In the genomic region with DNA sequence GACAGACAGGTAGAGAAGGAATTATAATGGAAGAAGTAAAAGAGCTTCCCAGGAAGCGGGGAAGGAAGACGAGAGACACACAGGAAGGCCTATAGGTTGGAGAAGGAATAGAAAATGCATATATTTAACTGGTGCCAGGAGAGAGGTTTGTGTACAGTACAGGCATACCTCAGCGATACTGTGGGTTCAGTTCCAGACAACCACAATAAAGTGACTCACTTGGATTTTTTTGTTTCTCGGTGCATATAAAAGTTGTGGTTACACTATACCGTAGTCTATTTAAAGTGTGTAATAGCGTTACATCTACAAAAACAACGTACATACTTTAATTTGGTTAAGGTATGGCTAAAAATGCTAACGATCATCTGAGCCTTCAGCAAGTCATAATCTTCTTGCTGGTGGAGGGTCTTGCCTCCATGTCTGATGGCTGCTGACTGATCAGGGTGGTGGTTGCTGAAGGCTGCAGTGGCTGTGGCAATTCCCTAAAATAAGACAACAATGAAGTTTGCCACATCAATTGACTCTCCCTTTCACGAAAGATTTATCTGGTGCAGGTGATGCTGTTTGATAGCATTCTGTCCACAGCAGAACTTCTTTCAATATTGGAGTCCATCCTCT, we compare ENCODE assay signal across 12 cellular contexts. TPM values are rescaled to one million over a fixed set of nuclear protein-coding genes. Genes with fewer than 3 reads are reported as not detected.
A peak's percentile ranks its signal among the peaks of the same experiment; 100 is the strongest.
DNase-seq lines count a peak whose midpoint lies in the region; ATAC-seq and TF ChIP-seq lines count a peak whose summit lies in the region.
"Had no signal": no experiment of that assay in that cellular context is flagged by ENCODE, and none has a peak within 500 bp of the region (broad histone marks: within the 10 kb centered on the region; RNA-seq: fewer than 3 reads in every experiment).

No MANE protein-coding gene starts in this region.

- H4K8ac ChIP-seq in neuronal stem cell (ENCODE audit: low read depth, low read length), result no peak overlapping the region

- no peak overlapping the region for H2BK120ac ChIP-seq in neuronal stem cell (ENCODE audit: low read depth, low read length)

- H3K79me2 ChIP-seq in GM23338 (replicated peaks; ENCODE audit: insufficient read depth), result peaks cover 49% of the 10 kb centered on the region

- H2BK5ac ChIP-seq in neuronal stem cell (ENCODE audit: low read length), result no peak overlapping the region

- H3K4me1 ChIP-seq in GM23338 (ENCODE audit: insufficient read depth) (no peaks in the 10 kb centered on the region), neuronal stem cell (ENCODE audit: control insufficient read depth in 2 of 2, insufficient read depth in 1 of 2, low read depth in 1 of 2, low read length in 2 of 2) (no peaks in the 10 kb centered on the region)
- H3K4me1 ChIP-seq in naive thymus-derived CD4-positive, alpha-beta T cell (ENCODE audit: control insufficient read depth in 2 of 2, insufficient read depth in 2 of 2, low read length in 2 of 2), result peaks cover 32 to 49% of the 10 kb centered on the region in 2 donors
- H3K4me1 ChIP-seq: esophagus muscularis mucosa, psoas muscle had no signal

- H3K18ac ChIP-seq in neuronal stem cell (ENCODE audit: low read length), result no peak overlapping the region

- H3K36me3 Mint-ChIP-seq in GM23338 (ENCODE audit: low read depth) (peaks cover 89% of the 10 kb centered on the region), T-helper 17 cell (ENCODE audit: low read depth) (peaks cover 10% of the 10 kb centered on the region)
- H3K36me3 Mint-ChIP-seq in activated naive CD8-positive, alpha-beta T cell treated with anti-CD3 and anti-CD28 coated beads for 36 hours, result peaks cover 72% of the 10 kb centered on the region
- H3K36me3 Mint-ChIP-seq in naive thymus-derived CD4-positive, alpha-beta T cell, result peaks cover 0 to 57% (median 31%) of the 10 kb centered on the region in 5 donors

- no peak overlapping the region for H2AFZ ChIP-seq in GM23338
- no peak overlapping the region for H2AFZ ChIP-seq in neuronal stem cell (ENCODE audit: low read length)

- H3K27ac ChIP-seq in GM23338 (ENCODE audit: low read depth), result peak overlapping the region; percentile 63
- H3K27ac ChIP-seq in naive thymus-derived CD4-positive, alpha-beta T cell (ENCODE audit: low read depth, low read length), result peak overlapping the region; percentile 16
- no peak overlapping the region for H3K27ac ChIP-seq in neuronal stem cell (replicated peaks; ENCODE audit: low read length)
- H3K27ac ChIP-seq: esophagus muscularis mucosa, psoas muscle had no signal

- ATAC-seq in GM23338, result no peak
- peak; percentile 76 for ATAC-seq in T-helper 17 cell
- peak; percentile 80 for ATAC-seq in naive thymus-derived CD4-positive, alpha-beta T cell
- ATAC-seq in GM19395 (IDR thresholded peaks at IDR 0.05; ENCODE audit: unreplicated experiment), result no peak
- ATAC-seq: psoas muscle had no signal

- no peak overlapping the region for H2AK5ac ChIP-seq in neuronal stem cell (ENCODE audit: low read depth, low read length)

- CTCF ChIA-PET in naive thymus-derived CD4-positive, alpha-beta T cell (lab: Charles Lee), result no interaction called here

- H3K27me3 ChIP-seq in GM23338 (ENCODE audit: insufficient read depth) (no peaks in the 10 kb centered on the region), neuronal stem cell (ENCODE audit: control insufficient read depth in 3 of 3, insufficient read depth in 3 of 3, low read depth in 1 of 3, low read length in 3 of 3) (no peaks in the 10 kb centered on the region)
- H3K27me3 ChIP-seq in naive thymus-derived CD4-positive, alpha-beta T cell (ENCODE audit: control insufficient read depth in 2 of 2, insufficient read depth in 2 of 2, low read length in 2 of 2), result no peaks in the 10 kb centered on the region
- H3K27me3 ChIP-seq: esophagus muscularis mucosa had no signal

- H3K9me3 Mint-ChIP-seq in GM23338, result no peaks in the 10 kb centered on the region
- no peaks in the 10 kb centered on the region for H3K9me3 Mint-ChIP-seq in activated naive CD8-positive, alpha-beta T cell treated with anti-CD3 and anti-CD28 coated beads for 36 hours
- no peaks in the 10 kb centered on the region for H3K9me3 Mint-ChIP-seq in naive thymus-derived CD4-positive, alpha-beta T cell

- H3K4me3 Mint-ChIP-seq in GM23338 (no peak overlapping the region), T-helper 17 cell (peak overlapping the region; percentile 55)
- H3K4me3 Mint-ChIP-seq in activated naive CD8-positive, alpha-beta T cell treated with anti-CD3 and anti-CD28 coated beads for 36 hours, result peak overlapping the region; percentile 45
- H3K4me3 Mint-ChIP-seq in naive thymus-derived CD4-positive, alpha-beta T cell, result peak overlapping the region; percentile 22 to 85 (median 56)

- H3K9me3 ChIP-seq in T-helper 17 cell (ENCODE audit: control insufficient read depth, low read length, poor library complexity, severe bottlenecking) (no peaks in the 10 kb centered on the region), neuronal stem cell (replicated peaks in 1 of 2; ENCODE audit: control insufficient read depth in 2 of 2, insufficient read depth in 1 of 2, low read depth in 1 of 2, low read length in 2 of 2) (peaks cover under 1 to 20% of the 10 kb centered on the region in 2 donors)
- H3K9me3 ChIP-seq in naive thymus-derived CD4-positive, alpha-beta T cell (ENCODE audit: control insufficient read depth in 2 of 3, low read length in 3 of 3), result no peaks in the 10 kb centered on the region
- H3K9me3 ChIP-seq: esophagus muscularis mucosa, psoas muscle had no signal

- H3K27ac Mint-ChIP-seq in GM23338 (no peak overlapping the region), T-helper 17 cell (peak overlapping the region; percentile 86)
- peak overlapping the region; percentile 84 for H3K27ac Mint-ChIP-seq in activated naive CD8-positive, alpha-beta T cell treated with anti-CD3 and anti-CD28 coated beads for 36 hours
- H3K27ac Mint-ChIP-seq in naive thymus-derived CD4-positive, alpha-beta T cell, result peak overlapping the region; percentile 22 to 88 (median 77)

- DNase-seq in GM23338 (ENCODE audit: low spot score) (no peak), T-helper 17 cell (no peak), NCI-H226 (no peak), neuronal stem cell (ENCODE audit: low spot score) (no peak), GM10266 (ENCODE audit: extremely low spot score) (no peak)
- peak; percentile 49 for DNase-seq in activated naive CD8-positive, alpha-beta T cell treated with anti-CD3 and anti-CD28 coated beads for 36 hours
- peak in 8 of 9 donors; percentile 16 to 57 (median 38) for DNase-seq in naive thymus-derived CD4-positive, alpha-beta T cell
- DNase-seq: NCI-H2081 treated with DMSO at 0.1 percent for 48 hours, psoas muscle, RPMI8226 had no signal

- intact Hi-C loops in naive thymus-derived CD4-positive, alpha-beta T cell (cut with micrococcal nuclease), result loop anchor here in 1 of 2 donors (1.0 kb wide), 1 partner anchor 16 kb away; the partner anchor contains the start of genes S100PBP and YARS1

- peaks cover 71% of the 10 kb centered on the region for H3K36me3 ChIP-seq in GM23338 (ENCODE audit: insufficient read depth)
- H3K36me3 ChIP-seq in naive thymus-derived CD4-positive, alpha-beta T cell (ENCODE audit: control insufficient read depth in 2 of 3, insufficient read depth in 3 of 3, low read length in 3 of 3), result peaks cover 0 to 26% (median 4%) of the 10 kb centered on the region in 3 experiments
- peaks cover 18 to 83% of the 10 kb centered on the region in 2 donors for H3K36me3 ChIP-seq in neuronal stem cell (replicated peaks in 1 of 2; ENCODE audit: control insufficient read depth in 2 of 2, insufficient read depth in 2 of 2, low read length in 2 of 2)

- H2BK15ac ChIP-seq in neuronal stem cell (ENCODE audit: low read length), result no peak overlapping the region

- peaks cover 41% of the 10 kb centered on the region; the same call in 1 of the 2 replicates for H4K20me1 ChIP-seq in GM23338 (replicated peaks; ENCODE audit: insufficient read depth)

- no peak overlapping the region for H3K14ac ChIP-seq in neuronal stem cell (ENCODE audit: low read length)

- no peaks in the 10 kb centered on the region for H3K79me1 ChIP-seq in neuronal stem cell (ENCODE audit: low read depth, low read length)

- H3K4me1 Mint-ChIP-seq in GM23338 (no peaks in the 10 kb centered on the region), T-helper 17 cell (peaks cover 36% of the 10 kb centered on the region)
- peaks cover 51% of the 10 kb centered on the region for H3K4me1 Mint-ChIP-seq in activated naive CD8-positive, alpha-beta T cell treated with anti-CD3 and anti-CD28 coated beads for 36 hours
- peaks cover 20 to 52% (median 45%) of the 10 kb centered on the region in 7 donors for H3K4me1 Mint-ChIP-seq in naive thymus-derived CD4-positive, alpha-beta T cell

- no peak overlapping the region for H3K9ac ChIP-seq in neuronal stem cell (ENCODE audit: low read depth, low read length, poor library complexity)

- POLR2A ChIA-PET in naive thymus-derived CD4-positive, alpha-beta T cell (lab: Charles Lee), result no interaction called here

- H3K4me2 ChIP-seq in GM23338 (no peak overlapping the region), neuronal stem cell (ENCODE audit: insufficient read depth, low read length, poor library complexity, severe bottlenecking) (no peak overlapping the region)

- H3K9me2 ChIP-seq in GM23338 (ENCODE audit: insufficient read depth), result no peaks in the 10 kb centered on the region

- TF ChIP-seq CTCF in GM23338 (conservative IDR thresholded peaks at IDR 0.05; ENCODE audit: low read depth in 2 of 2) (no peak), GM10266 (IDR thresholded peaks at IDR 0.05; ENCODE audit: control insufficient read depth, insufficient read depth, low read depth, missing control alignments) (no peak)

- no peaks in the 10 kb centered on the region for H3K27me3 Mint-ChIP-seq in GM23338 (ENCODE audit: insufficient read depth, low read depth, poor library complexity)
- H3K27me3 Mint-ChIP-seq in T-helper 17 cell, result no peaks in the 10 kb centered on the region
- no peaks in the 10 kb centered on the region for H3K27me3 Mint-ChIP-seq in activated naive CD8-positive, alpha-beta T cell treated with anti-CD3 and anti-CD28 coated beads for 36 hours
- H3K27me3 Mint-ChIP-seq in naive thymus-derived CD4-positive, alpha-beta T cell, result no peaks in the 10 kb centered on the region

- no peak overlapping the region for H4K91ac ChIP-seq in neuronal stem cell (ENCODE audit: low read depth, low read length, poor library complexity)

- no CpG with 5 or more reads among the region's 9 CpGs for WGBS in neuronal stem cell (ENCODE audit: extremely low coverage in 2 of 2, insufficient read length in 2 of 2, insufficient replicate concordance in 1 of 2), 2 donors

- no peak overlapping the region for H3K23ac ChIP-seq in neuronal stem cell (ENCODE audit: low read depth, low read length, poor library complexity)

- no peak overlapping the region for H3K4me3 ChIP-seq in GM23338
- H3K4me3 ChIP-seq in naive thymus-derived CD4-positive, alpha-beta T cell (ENCODE audit: low read length), result no peak overlapping the region
- no peak overlapping the region for H3K4me3 ChIP-seq in neuronal stem cell (ENCODE audit: low read length in 2 of 2)
- H3K4me3 ChIP-seq: esophagus muscularis mucosa, psoas muscle had no signal

- H3F3A ChIP-seq in GM23338 (replicated peaks; ENCODE audit: low read depth), result peaks cover 22% of the 10 kb centered on the region

- H3K4ac ChIP-seq in neuronal stem cell (ENCODE audit: low read length), result no peak overlapping the region

- H2BK12ac ChIP-seq in neuronal stem cell (ENCODE audit: low read length), result no peak overlapping the region

RNA-seq across cellular contexts. Expression of gene YARS1, which starts 16.0 kb away (rescaled TPM):
- 158 and 182 TPM in 2 replicates for total RNA-seq in GM23338 (2014; rRNA removed; shearing (Covaris generic))
- 132 and 134 TPM in 2 replicates for polyA plus RNA-seq in GM23338 (2016; fragmentation: Nextera tagmentation; extraction: Ambion mirVana)
- total RNA-seq in T-helper 17 cell, result 10 to 100 TPM; 70.9 to 88.1 TPM
- total RNA-seq in activated naive CD8-positive, alpha-beta T cell treated with anti-CD3 and anti-CD28 coated beads for 36 hours, result 100 to 1,000 TPM; 250 to 267 TPM
- 100 to 1,000 TPM in 2 of 5 experiments, 10 to 100 TPM in 3; 70.2 to 175 (median 86.8) TPM for total RNA-seq in naive thymus-derived CD4-positive, alpha-beta T cell
- 10 to 100 TPM; 48.6 to 49.5 TPM for polyA plus RNA-seq in naive thymus-derived CD4-positive, alpha-beta T cell
- polyA plus RNA-seq in neuronal stem cell (2013, experiment 1 of 2), result 47.5 TPM
- 49.0 TPM for polyA plus RNA-seq in neuronal stem cell (2013, experiment 2 of 2)

RNA-seq across cellular contexts. Expression of gene S100PBP, which starts 16.2 kb away (rescaled TPM):
- 60.5 and 65.2 TPM in 2 replicates for total RNA-seq in GM23338 (2014; rRNA removed; shearing (Covaris generic))
- polyA plus RNA-seq in GM23338 (2016; fragmentation: Nextera tagmentation; extraction: Ambion mirVana), result 21.9 and 30.6 TPM in 2 replicates
- 10 to 100 TPM; 32.5 to 35.5 TPM for total RNA-seq in T-helper 17 cell
- total RNA-seq in activated naive CD8-positive, alpha-beta T cell treated with anti-CD3 and anti-CD28 coated beads for 36 hours, result 10 to 100 TPM; 24.6 to 28.5 TPM
- total RNA-seq in naive thymus-derived CD4-positive, alpha-beta T cell, result 10 to 100 TPM; 36.3 to 69.0 (median 60.2) TPM
- 1 to 10 TPM; 9.3 to 9.6 TPM for polyA plus RNA-seq in naive thymus-derived CD4-positive, alpha-beta T cell
- polyA plus RNA-seq in neuronal stem cell (2013, experiment 1 of 2), result 23.3 TPM
- polyA plus RNA-seq in neuronal stem cell (2013, experiment 2 of 2), result 25.6 TPM

Comparison
In these comparisons a context has a peak if more than half of its experiments do, and no peak if none do; other contexts are left out.
1. ATAC-seq: peak in T-helper 17 cell (single experiment) and naive thymus-derived CD4-positive, alpha-beta T cell (single experiment); none in GM23338 (single experiment) and GM19395 (single experiment).
2. DNase-seq: peak in activated naive CD8-positive, alpha-beta T cell treated with anti-CD3 and anti-CD28 coated beads for 36 hours (single experiment) and naive thymus-derived CD4-positive, alpha-beta T cell (8 of 9); none in GM23338 (single experiment), T-helper 17 cell (0 of 3), NCI-H226 (single experiment), neuronal stem cell (single experiment) and GM10266 (single experiment).